Comparison of ENCODE assay signal across 13 cellular contexts in genomic region chr6:129696028-129696418, GRCh38. TPM values are rescaled to one million over a fixed set of nuclear protein-coding genes. Genes with fewer than 3 reads are reported as not detected.
DNase-seq lines count a peak whose midpoint lies in the region; ATAC-seq and TF ChIP-seq lines count a peak whose summit lies in the region.
"Had no signal": no experiment of that assay in that cellular context is flagged by ENCODE, and none has a peak within 500 bp of the region (broad histone marks: within the 10 kb centered on the region; RNA-seq: fewer than 3 reads in every experiment).

No MANE protein-coding gene starts in this region.

- no peaks in the 10 kb centered on the region for H4K20me1 ChIP-seq in hepatocyte (ENCODE audit: insufficient read depth, poor library complexity, severe bottlenecking)

- H3K27ac Mint-ChIP-seq in CD4-positive, alpha-beta memory T cell, result peak overlapping the region in 6 of 7 donors; percentile 28 to 76 (median 56)

- no peak overlapping the region for H3K27ac ChIP-seq in CD4-positive, alpha-beta memory T cell (ENCODE audit: low read depth, low read length)
- H3K27ac ChIP-seq in hepatocyte, result peak overlapping the region; percentile 9
- H3K27ac ChIP-seq: gastroesophageal sphincter had no signal

- H3K36me3 ChIP-seq in CD4-positive, alpha-beta memory T cell (ENCODE audit: insufficient read depth, low read length), result no peaks in the 10 kb centered on the region
- no peaks in the 10 kb centered on the region for H3K36me3 ChIP-seq in hepatocyte (replicated peaks; ENCODE audit: insufficient read depth, low read depth)
- H3K36me3 ChIP-seq: adrenal gland, gastroesophageal sphincter had no signal

- 59% methylated on average over 1 of the region's 1 CpG for WGBS in hepatocyte (ENCODE audit: low lambda C conversion rate, missing lambda C conversion rate)

- H3K9me2 ChIP-seq in hepatocyte (replicated peaks; ENCODE audit: insufficient read depth), result no peaks in the 10 kb centered on the region

- ATAC-seq in GM19452 (IDR thresholded peaks at IDR 0.05; ENCODE audit: unreplicated experiment) (peak; percentile 13), HG03460 (IDR thresholded peaks at IDR 0.05; ENCODE audit: unreplicated experiment) (peak; percentile 27), HG03521 (IDR thresholded peaks at IDR 0.05; ENCODE audit: unreplicated experiment) (no peak)
- ATAC-seq: gastroesophageal sphincter, left cardiac atrium had no signal

- no peaks in the 10 kb centered on the region for H3K27me3 Mint-ChIP-seq in CD4-positive, alpha-beta memory T cell

- no peaks in the 10 kb centered on the region for H3K9me3 Mint-ChIP-seq in CD4-positive, alpha-beta memory T cell

- H2AFZ ChIP-seq in hepatocyte, result no peak overlapping the region

- CTCF ChIA-PET in CD4-positive, alpha-beta memory T cell (lab: Charles Lee; ENCODE audit: partially characterized antibody), result interaction anchor here (0.9 to 1.7 kb wide), 6 partner anchors 10 to 37 kb away, joined by 3 to 4 read pairs (median 3); partner anchors contain the start of gene ARHGAP18

- peak overlapping the region in 6 of 8 donors; percentile 2 to 75 (median 40) for H3K4me3 Mint-ChIP-seq in CD4-positive, alpha-beta memory T cell

- no peak overlapping the region for H3K4me3 ChIP-seq in CD4-positive, alpha-beta memory T cell (ENCODE audit: low read length in 2 of 2)
- no peak overlapping the region for H3K4me3 ChIP-seq in hepatocyte
- H3K4me3 ChIP-seq: adrenal gland, gastroesophageal sphincter had no signal

- TF ChIP-seq CTCF in hepatocyte (IDR thresholded peaks at IDR 0.05; ENCODE audit: poor library complexity), result no peak

- no peaks in the 10 kb centered on the region for H3K9me3 ChIP-seq in CD4-positive, alpha-beta memory T cell (ENCODE audit: control insufficient read depth in 1 of 2, low read length in 2 of 2)
- no peaks in the 10 kb centered on the region for H3K9me3 ChIP-seq in hepatocyte (ENCODE audit: low read depth)
- H3K9me3 ChIP-seq: adrenal gland, gastroesophageal sphincter had no signal

- no peaks in the 10 kb centered on the region for H3K27me3 ChIP-seq in CD4-positive, alpha-beta memory T cell (ENCODE audit: insufficient read depth, low read length)
- H3K27me3 ChIP-seq in hepatocyte, result no peaks in the 10 kb centered on the region
- H3K27me3 ChIP-seq: adrenal gland, gastroesophageal sphincter had no signal

- H3K4me1 Mint-ChIP-seq in CD4-positive, alpha-beta memory T cell, result peaks cover 22 to 34% (median 29%) of the 10 kb centered on the region in 4 donors

- POLR2A ChIA-PET in CD4-positive, alpha-beta memory T cell (lab: Charles Lee; ENCODE audit: partially characterized antibody), result interaction anchor here (1.3 to 1.8 kb wide), 4 partner anchors 9 to 54 kb away, joined by 3 to 10 read pairs (median 7); partner anchors contain the start of gene ARHGAP18

- intact Hi-C loops in CD4-positive, alpha-beta memory T cell (cut with micrococcal nuclease), result no loop called here

- peak overlapping the region; percentile 43 for H3K4me2 ChIP-seq in hepatocyte

- DNase-seq in CD4-positive, alpha-beta memory T cell, result no peak
- DNase-seq in hepatocyte (ENCODE audit: low spot score) (no peak), OCI-M1 (lab: John Stamatoyannopoulos, UW) (no peak), NCI-H446 (lab: John Stamatoyannopoulos, UW) (no peak), DMS79 treated with DMSO at 0.1 percent for 48 hours (lab: John Stamatoyannopoulos, UW) (no peak)
- DNase-seq: adrenal gland; COR-L47; left cardiac atrium; stimulated activated CD4-positive, alpha-beta T cell treated with anti-CD3 and anti-CD28 coated beads, Interleukin-2, amount 100 ng/mL, for 48 hours had no signal

- H3K79me2 ChIP-seq in hepatocyte, result peaks cover 90% of the 10 kb centered on the region

- H3K4me1 ChIP-seq in CD4-positive, alpha-beta memory T cell (ENCODE audit: insufficient read depth, low read length), result peaks cover 26% of the 10 kb centered on the region
- H3K4me1 ChIP-seq in hepatocyte (ENCODE audit: insufficient read depth), result peaks cover 13% of the 10 kb centered on the region
- H3K4me1 ChIP-seq: gastroesophageal sphincter had no signal

- no peaks in the 10 kb centered on the region for H3K36me3 Mint-ChIP-seq in CD4-positive, alpha-beta memory T cell

RNA-seq across cellular contexts. Expression of gene ARHGAP18, which starts 14.0 kb away (rescaled TPM):
- 1 to 10 TPM; 4.3 to 4.6 TPM for total RNA-seq in CD4-positive, alpha-beta memory T cell
- polyA plus RNA-seq in CD4-positive, alpha-beta memory T cell, result 1 to 10 TPM; 2.3 to 3.6 TPM
- 34.8 and 35.6 TPM in 2 replicates for total RNA-seq in hepatocyte
- 11.2 and 14.7 TPM in 2 replicates for polyA plus RNA-seq in hepatocyte
